In genomic region chr14:73759183-73759713, GRCh38 we compare ENCODE assay signal across 8 cellular contexts. TPM values are rescaled to one million over a fixed set of nuclear protein-coding genes. Genes with fewer than 3 reads are reported as not detected.
A peak's percentile ranks its signal among the peaks of the same experiment; 100 is the strongest.
DNase-seq lines count a peak whose midpoint lies in the region; TF ChIP-seq lines count a peak whose summit lies in the region.

No MANE protein-coding gene starts in this region.

- no peak for TF ChIP-seq EP300 in sigmoid colon (IDR thresholded peaks at IDR 0.05)

- H3K27me3 Mint-ChIP-seq in brain: peaks cover 4% of the 10 kb centered on the region

- WGBS in iPS DF 6.9 (ENCODE audit: insufficient coverage, insufficient read length): no CpG with 5 or more reads among the region's 71 CpGs
- WGBS in sigmoid colon, 2 donors: 0 to 1% methylated on average over 71 of the region's 71 CpGs

- H3K27ac ChIP-seq in SJCRH30 (peak overlapping the region; percentile 66; the same call in 1 of the 2 replicates), iPS DF 6.9 (ENCODE audit: low read length) (no peak overlapping the region), sigmoid colon (peak overlapping the region; percentile 99 to 100 (median 100))

- TF ChIP-seq CTCF in brain (conservative IDR thresholded peaks at IDR 0.05) (no peak), sigmoid colon (IDR thresholded peaks at IDR 0.05) (no peak)

- peaks cover 87% of the 10 kb centered on the region for H3K4me1 Mint-ChIP-seq in brain

- peak; percentile 65 for DNase-seq in stimulated activated CD4-positive, alpha-beta T cell treated with anti-CD3 and anti-CD28 coated beads, Interleukin-15, amount 100 ng/mL, for 24 hours
- DNase-seq in stimulated activated CD4-positive, alpha-beta T cell treated with anti-CD3 and anti-CD28 coated beads, Interleukin-12 subunit alpha, Interleukin-12 subunit beta, amount 100 ng/mL, for 4 hours: no peak
- peak; percentile 44 for DNase-seq in SJCRH30
- no peak for DNase-seq in iPS DF 6.9 (ENCODE audit: low read depth, low spot score)
- peak; percentile 91 for DNase-seq in sigmoid colon
- DNase-seq in amniotic stem cell (lab: John Stamatoyannopoulos, UW): no peak
- DNase-seq in NCI-H187 (lab: John Stamatoyannopoulos, UW): no peak

- peak in 1 of 2 donors; percentile 9 for TF ChIP-seq POLR2A in sigmoid colon (IDR thresholded peaks at IDR 0.05)

- H3K4me3 Mint-ChIP-seq in brain: peak overlapping the region; percentile 83 to 87 (median 86)

- H3K27ac Mint-ChIP-seq in brain: peak overlapping the region in 3 of 5 experiments; percentile 48 to 91 (median 87)

- peak overlapping the region; percentile 83 for H3K4me3 ChIP-seq in SJCRH30
- peak overlapping the region; percentile 49 for H3K4me3 ChIP-seq in iPS DF 6.9 (ENCODE audit: low read length)
- H3K4me3 ChIP-seq in sigmoid colon: peak overlapping the region; percentile 60 to 94 (median 90)

- H3K4me1 ChIP-seq in SJCRH30 (peaks cover 58% of the 10 kb centered on the region), iPS DF 6.9 (ENCODE audit: control insufficient read depth, insufficient read depth, low read length) (peaks cover 14% of the 10 kb centered on the region), sigmoid colon (peaks cover 0 to 90% (median 86%) of the 10 kb centered on the region in 4 donors)

- no peaks in the 10 kb centered on the region for H3K9me3 Mint-ChIP-seq in brain

- H3K9me3 ChIP-seq in SJCRH30 (replicated peaks) (no peaks in the 10 kb centered on the region), iPS DF 6.9 (ENCODE audit: control insufficient read depth, insufficient read depth, low read length) (no peaks in the 10 kb centered on the region), sigmoid colon (no peaks in the 10 kb centered on the region)

- intact Hi-C loops in sigmoid colon (cut with DNase I): loop anchor here (2.0 kb wide), 1 partner anchor 28 kb away; no protein-coding TSS in a partner anchor

- H3K36me3 ChIP-seq in SJCRH30 (peaks cover 3% of the 10 kb centered on the region; the same call in 1 of the 2 replicates), iPS DF 6.9 (ENCODE audit: control insufficient read depth, insufficient read depth, low read length) (no peaks in the 10 kb centered on the region), sigmoid colon (no peaks in the 10 kb centered on the region)

- H3K27me3 ChIP-seq in SJCRH30 (no peaks in the 10 kb centered on the region), iPS DF 6.9 (ENCODE audit: control insufficient read depth, insufficient read depth, low read length) (peaks cover 2% of the 10 kb centered on the region; the same call in 1 of the 2 replicates), sigmoid colon (no peaks in the 10 kb centered on the region)

- no peaks in the 10 kb centered on the region for H3K36me3 Mint-ChIP-seq in brain

RNA-seq across cellular contexts. Expression of gene PNMA1, which starts 45.1 kb away (rescaled TPM):
- total RNA-seq in SJCRH30 (2014; rRNA removed; shearing (Covaris generic)): 11.0 and 11.3 TPM in 2 replicates
- polyA plus RNA-seq in brain (ENCODE audit: insufficient read depth, low read depth, low replicate concordance): 135 TPM
- 10 to 100 TPM; 33.5 to 63.1 (median 37.3) TPM for total RNA-seq in sigmoid colon
- 10 to 100 TPM; 11.4 to 20.4 (median 16.9) TPM for polyA plus RNA-seq in sigmoid colon

Comparison
In these comparisons a context has a peak if more than half of its experiments do, and no peak if none do; other contexts are left out.
1. DNase-seq: peak in stimulated activated CD4-positive, alpha-beta T cell treated with anti-CD3 and anti-CD28 coated beads, Interleukin-15, amount 100 ng/mL, for 24 hours (single experiment), SJCRH30 (2 of 2) and sigmoid colon (single experiment); none in stimulated activated CD4-positive, alpha-beta T cell treated with anti-CD3 and anti-CD28 coated beads, Interleukin-12 subunit alpha, Interleukin-12 subunit beta, amount 100 ng/mL, for 4 hours (single experiment), iPS DF 6.9 (single experiment), amniotic stem cell (single experiment) and NCI-H187 (0 of 2).
2. Peak in every context shown above with its lines, with median percentiles within 50 percentile points of each other: H3K4me3 ChIP-seq.